16 cellular contexts compared by ENCODE assay signal in genomic region chr15:36067483-36068274, GRCh38.
DNase-seq lines count a peak whose midpoint lies in the region; ATAC-seq, FAIRE-seq and TF ChIP-seq lines count a peak whose summit lies in the region.
"Had no signal": no experiment of that assay in that cellular context is flagged by ENCODE, and none has a peak within 500 bp of the region (broad histone marks: within the 10 kb centered on the region; RNA-seq: fewer than 3 reads in every experiment).

No MANE protein-coding gene starts in this region.

- WGBS in K562 (ENCODE audit: insufficient coverage, low coverage, missing lambda C conversion rate): 13% methylated on average over 18 of the region's 21 CpGs
- 83 to 93% (median 90%) methylated on average over 14 to 21 of the region's 21 CpGs for WGBS in spleen, 5 donors

- dilution Hi-C loops in keratinocyte (cut with MboI; ENCODE audit: extremely low pct_ligation_motif_present, low sequenced_read_pairs): no loop called here

- TF ChIP-seq POLR2A in K562 (conservative IDR thresholded peaks at IDR 0.05) (no peak), spleen (IDR thresholded peaks at IDR 0.05) (no peak)

- H3K9me3 Mint-ChIP-seq in CD8-positive, alpha-beta T cell: peaks cover 2% of the 10 kb centered on the region

- POLR2A ChIA-PET in K562 (lab: Yijun Ruan, JAX): interaction anchor here (0.6 to 0.9 kb wide), 2 partner anchors 22 to 35 kb away, joined by 3 read pairs; no protein-coding TSS in a partner anchor
- POLR2A ChIA-PET in CD8-positive, alpha-beta T cell (lab: Charles Lee): no interaction called here

- no peaks in the 10 kb centered on the region for H3K27me3 Mint-ChIP-seq in CD8-positive, alpha-beta T cell (ENCODE audit: low read depth)
- H3K27me3 Mint-ChIP-seq: CD4-positive, CD25-positive, alpha-beta regulatory T cell had no signal

- H3K36me3 ChIP-seq in RWPE2 (ENCODE audit: low read depth) (no peaks in the 10 kb centered on the region), K562 (ENCODE audit: control insufficient read depth, insufficient read depth, low read length) (no peaks in the 10 kb centered on the region), keratinocyte (ENCODE audit: control insufficient read depth in 2 of 2, extremely low read depth in 1 of 2, insufficient read depth in 2 of 2, low read length in 2 of 2) (no peaks in the 10 kb centered on the region), spleen (no peaks in the 10 kb centered on the region)
- H3K36me3 ChIP-seq in CD8-positive, alpha-beta T cell (ENCODE audit: insufficient read depth, low read length): no peaks in the 10 kb centered on the region
- H3K36me3 ChIP-seq: BLaER1 treated with 17β-estradiol and CSF1 and Interleukin-3, amounts not matched to agents 10 nM and 100 nM; HAP-1 had no signal

- no peaks in the 10 kb centered on the region for H3K9me1 ChIP-seq in K562 (ENCODE audit: control insufficient read depth, insufficient read depth, low read length)
- no peaks in the 10 kb centered on the region for H3K9me1 ChIP-seq in keratinocyte (ENCODE audit: control insufficient read depth, extremely low read depth, insufficient read depth, low read length)

- no peaks in the 10 kb centered on the region for H3K27me3 ChIP-seq in RWPE2 (ENCODE audit: insufficient read depth, poor library complexity, severe bottlenecking)
- H3K27me3 ChIP-seq in K562 (ENCODE audit: control insufficient read depth in 2 of 2, insufficient read depth in 2 of 2, low read length in 2 of 2): no peaks in the 10 kb centered on the region
- H3K27me3 ChIP-seq in keratinocyte (ENCODE audit: control insufficient read depth, extremely low read depth, insufficient read depth, low read length): no peaks in the 10 kb centered on the region
- H3K27me3 ChIP-seq in spleen (replicated peaks in 1 of 7): no peaks in the 10 kb centered on the region
- H3K27me3 ChIP-seq in CD8-positive, alpha-beta T cell (ENCODE audit: insufficient read depth, low read length): no peaks in the 10 kb centered on the region
- H3K27me3 ChIP-seq: BLaER1 treated with 17β-estradiol and CSF1 and Interleukin-3, amounts not matched to agents 10 nM and 100 nM had no signal

- H3K27ac ChIP-seq in RWPE2 (ENCODE audit: poor library complexity, severe bottlenecking) (no peak overlapping the region), K562 (ENCODE audit: extremely low read depth, low read depth, low read length) (no peak overlapping the region), keratinocyte (ENCODE audit: control insufficient read depth, insufficient read depth, low read length) (no peak overlapping the region), spleen (no peak overlapping the region)
- no peak overlapping the region for H3K27ac ChIP-seq in CD8-positive, alpha-beta T cell (ENCODE audit: low read depth, low read length)
- H3K27ac ChIP-seq: BLaER1 treated with 17β-estradiol and CSF1 and Interleukin-3, amounts not matched to agents 10 nM and 100 nM had no signal

- TF ChIP-seq RAD21 in K562 (CRISPR knock-in tag; conservative IDR thresholded peaks at IDR 0.05 in 1 of 2, IDR thresholded peaks at IDR 0.05 in 1 of 2): no peak

- TF ChIP-seq CTCF in RWPE2 (IDR thresholded peaks at IDR 0.05; ENCODE audit: poor library complexity, severe bottlenecking) (no peak), K562 (IDR thresholded peaks at IDR 0.05 in 2 of 3, conservative IDR thresholded peaks at IDR 0.05 in 1 of 3; ENCODE audit: insufficient read depth in 2 of 3, low read depth in 1 of 3, low read length in 3 of 3) (no peak), keratinocyte (optimal IDR thresholded peaks at IDR 0.05 in 1 of 3, IDR thresholded peaks at IDR 0.05 in 1 of 3, conservative IDR thresholded peaks at IDR 0.05 in 1 of 3; ENCODE audit: extremely low read depth in 1 of 3, insufficient read depth in 2 of 3, low read length in 3 of 3) (no peak), spleen (IDR thresholded peaks at IDR 0.05 in 8 of 11, conservative IDR thresholded peaks at IDR 0.05 in 3 of 11) (no peak), omental fat pad (IDR thresholded peaks at IDR 0.05) (no peak)
- TF ChIP-seq CTCF in CD8-positive, alpha-beta T cell (IDR thresholded peaks at IDR 0.05): no peak

- no peak overlapping the region for H3K4me3 Mint-ChIP-seq in CD8-positive, alpha-beta T cell
- H3K4me3 Mint-ChIP-seq: CD4-positive, CD25-positive, alpha-beta regulatory T cell; GM23338 had no signal

- DNase-seq in RWPE2 (ENCODE audit: low spot score): no peak
- peak; percentile 22 to 30 (median 28) for DNase-seq in K562 (ENCODE audit: extremely low read depth in 1 of 4, low spot score in 3 of 4)
- DNase-seq in keratinocyte (ENCODE audit: low read depth, low spot score): no peak
- DNase-seq in spleen: peak; percentile 47
- DNase-seq in omental fat pad (ENCODE audit: low spot score): no peak
- DNase-seq in NCI-H524 treated with DMSO at 0.1 percent for 48 hours (lab: John Stamatoyannopoulos, UW): no peak
- DNase-seq in CD8-positive, alpha-beta T cell: no peak
- DNase-seq: ACHN; Calu3; CD4-positive, CD25-positive, alpha-beta regulatory T cell; DMS 273 treated with DMSO at 0.1 percent for 48 hours had no signal

- H3K4me3 ChIP-seq in RWPE2 (ENCODE audit: severe bottlenecking): no peak overlapping the region
- no peak overlapping the region for H3K4me3 ChIP-seq in K562
- no peak overlapping the region for H3K4me3 ChIP-seq in keratinocyte (ENCODE audit: control insufficient read depth in 2 of 3, extremely low read depth in 1 of 3, insufficient read depth in 2 of 3, low read depth in 1 of 3, low read length in 3 of 3)
- H3K4me3 ChIP-seq in spleen: no peak overlapping the region
- H3K4me3 ChIP-seq in CD8-positive, alpha-beta T cell (ENCODE audit: low read depth, low read length): no peak overlapping the region
- H3K4me3 ChIP-seq: BLaER1 treated with 17β-estradiol and CSF1 and Interleukin-3, amounts not matched to agents 10 nM and 100 nM; GM23338; HAP-1 had no signal

- H3K9me3 ChIP-seq in RWPE2 (ENCODE audit: severe bottlenecking): no peaks in the 10 kb centered on the region
- no peaks in the 10 kb centered on the region for H3K9me3 ChIP-seq in K562 (replicated peaks; ENCODE audit: control insufficient read depth, insufficient read depth, low read depth, low read length)
- no peaks in the 10 kb centered on the region for H3K9me3 ChIP-seq in keratinocyte (ENCODE audit: control insufficient read depth, low read depth, low read length)
- H3K9me3 ChIP-seq in spleen: peaks cover 0 to 15% (median 0%) of the 10 kb centered on the region in 8 donors
- H3K9me3 ChIP-seq in CD8-positive, alpha-beta T cell (ENCODE audit: low read length): no peaks in the 10 kb centered on the region
- H3K9me3 ChIP-seq: HAP-1 had no signal

- no peak overlapping the region; a peak in 1 of 4 replicates for H3K9ac ChIP-seq in K562 (ENCODE audit: insufficient read depth in 1 of 2, low read depth in 2 of 2, low read length in 2 of 2)
- H3K9ac ChIP-seq in keratinocyte (ENCODE audit: control insufficient read depth, extremely low read depth, insufficient read depth, low read length): no peak overlapping the region
- H3K9ac ChIP-seq: BLaER1 treated with 17β-estradiol and CSF1 and Interleukin-3, amounts not matched to agents 10 nM and 100 nM had no signal

- H3K79me2 ChIP-seq in K562 (ENCODE audit: control insufficient read depth, insufficient read depth, low read length): no peaks in the 10 kb centered on the region
- no peaks in the 10 kb centered on the region for H3K79me2 ChIP-seq in keratinocyte (ENCODE audit: control insufficient read depth, insufficient read depth, low read length)

- H3K4me2 ChIP-seq in K562 (ENCODE audit: insufficient read depth, low read length) (peak overlapping the region; percentile 27; the same call in 1 of the 2 replicates), keratinocyte (ENCODE audit: control insufficient read depth, extremely low read depth, insufficient read depth, low read depth, low read length) (no peak overlapping the region)
- H3K4me2 ChIP-seq: BLaER1 treated with 17β-estradiol and CSF1 and Interleukin-3, amounts not matched to agents 10 nM and 100 nM; GM23338 had no signal

- CTCF ChIA-PET in K562 (lab: Yijun Ruan, JAX; ENCODE audit: low intra/inter-chr PET ratio): no interaction called here
- CTCF ChIA-PET in CD8-positive, alpha-beta T cell (lab: Charles Lee): no interaction called here

- H3K4me1 ChIP-seq in RWPE2 (ENCODE audit: insufficient read depth, poor library complexity, severe bottlenecking) (no peaks in the 10 kb centered on the region), K562 (replicated peaks in 1 of 2; ENCODE audit: control insufficient read depth in 2 of 2, insufficient read depth in 2 of 2, low read length in 2 of 2) (peaks cover 0 to 9% of the 10 kb centered on the region in 2 experiments; a peak in 2 of 5 replicates), keratinocyte (ENCODE audit: control insufficient read depth, extremely low read depth, insufficient read depth, low read length) (peaks cover 9% of the 10 kb centered on the region), spleen (no peaks in the 10 kb centered on the region)
- H3K4me1 ChIP-seq in CD8-positive, alpha-beta T cell (ENCODE audit: insufficient read depth, low read length): no peaks in the 10 kb centered on the region
- H3K4me1 ChIP-seq: HAP-1 had no signal

- BruUV-seq in K562 (replicated peaks; lab: Mats Ljungman, UMichigan): no TSS peak

- FAIRE-seq in K562 (lab: Jason Lieb, UNC) (no peak), keratinocyte (lab: Jason Lieb, UNC) (no peak)
- FAIRE-seq: GM18507, HTR-8/SVneo had no signal

- in situ Hi-C loops in K562 (cut with MboI): no loop called here

- no peaks in the 10 kb centered on the region for H3K4me1 Mint-ChIP-seq in CD8-positive, alpha-beta T cell (ENCODE audit: low read depth)
- H3K4me1 Mint-ChIP-seq: CD4-positive, CD25-positive, alpha-beta regulatory T cell had no signal

- no peak for TF ChIP-seq EP300 in K562 (IDR thresholded peaks at IDR 0.05; ENCODE audit: low read length)

- H3K27ac Mint-ChIP-seq in CD8-positive, alpha-beta T cell: no peak overlapping the region
- H3K27ac Mint-ChIP-seq: CD4-positive, CD25-positive, alpha-beta regulatory T cell; GM23338 had no signal

- intact Hi-C loops in K562 (cut with micrococcal nuclease) (no loop called here), spleen (cut with DNase I; ENCODE audit: low total_unique reads) (no loop called here)
- intact Hi-C loops in CD8-positive, alpha-beta T cell (cut with DNase I, micrococcal nuclease): no loop called here

- H4K20me1 ChIP-seq in K562 (replicated peaks; ENCODE audit: control insufficient read depth, insufficient read depth, low read length) (no peaks in the 10 kb centered on the region), keratinocyte (ENCODE audit: control insufficient read depth, extremely low read depth, insufficient read depth, low read length) (no peaks in the 10 kb centered on the region)
- H4K20me1 ChIP-seq: BLaER1 treated with 17β-estradiol and CSF1 and Interleukin-3, amounts not matched to agents 10 nM and 100 nM had no signal

- ATAC-seq in RWPE2 (ENCODE audit: low read depth): peak; percentile 28; the same call in 1 of the 3 replicates
- ATAC-seq in K562: peak; percentile 88
- no peak for ATAC-seq in omental fat pad (ENCODE audit: low FRiP score)
- ATAC-seq in CD8-positive, alpha-beta T cell: no peak
- ATAC-seq: GM23338 had no signal

- no peaks in the 10 kb centered on the region for H3K36me3 Mint-ChIP-seq in CD8-positive, alpha-beta T cell
- H3K36me3 Mint-ChIP-seq: CD4-positive, CD25-positive, alpha-beta regulatory T cell had no signal

- H2AFZ ChIP-seq in K562 (ENCODE audit: low read depth, low read length): peak overlapping the region; percentile 61; the same call in 1 of the 2 replicates
- H2AFZ ChIP-seq in keratinocyte (ENCODE audit: control insufficient read depth, low read length): peak overlapping the region; percentile 72
- H2AFZ ChIP-seq: GM23338 had no signal

Comparison
In these comparisons a context has a peak if more than half of its experiments do, and no peak if none do; other contexts are left out.
1. ATAC-seq: peak in RWPE2 (single experiment) and K562 (single experiment); none in omental fat pad (single experiment) and CD8-positive, alpha-beta T cell (single experiment).
2. DNase-seq: peak in K562 (4 of 4) and spleen (single experiment); none in RWPE2 (single experiment), keratinocyte (single experiment), omental fat pad (single experiment), NCI-H524 treated with DMSO at 0.1 percent for 48 hours (single experiment) and CD8-positive, alpha-beta T cell (0 of 7).